Comparison of ENCODE assay signal across 1 cellular context in the genomic region with DNA sequence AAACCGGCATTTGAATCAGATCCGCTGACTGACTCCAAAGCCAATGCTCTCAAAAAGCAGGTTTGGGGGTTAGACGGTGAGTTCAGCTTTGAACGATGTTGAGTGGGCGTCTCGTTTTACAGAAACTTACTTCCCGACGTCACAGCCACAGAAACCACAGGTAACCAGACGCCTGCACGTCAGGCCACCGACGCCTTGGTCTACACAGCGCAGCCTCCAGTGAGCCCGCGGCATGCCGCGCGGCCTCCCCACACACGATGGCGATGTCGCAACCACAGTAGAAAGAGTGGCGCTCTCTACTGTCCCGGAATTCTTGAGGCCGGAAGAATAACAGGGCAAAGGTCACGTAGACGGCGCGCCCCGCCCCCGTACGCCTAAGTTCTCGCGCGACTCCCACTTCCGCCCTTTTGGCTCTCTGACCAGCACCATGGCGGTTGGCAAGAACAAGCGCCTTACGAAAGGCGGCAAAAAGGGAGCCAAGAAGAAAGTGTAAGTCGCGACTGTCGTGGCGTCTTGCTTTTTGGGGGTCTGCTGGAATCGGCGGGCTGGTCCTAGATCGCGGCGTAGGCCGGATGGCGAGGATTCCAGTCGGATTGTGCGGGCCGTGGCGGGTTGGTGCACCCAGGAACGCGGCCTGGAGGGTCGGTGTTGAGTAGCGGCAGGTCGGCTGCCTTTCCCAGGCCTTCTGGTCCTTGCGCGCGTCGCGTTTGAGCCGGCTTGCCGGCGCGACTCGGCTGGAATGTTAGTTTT.
A peak's percentile ranks its signal among the peaks of the same experiment; 100 is the strongest.
TF ChIP-seq lines count a peak whose summit lies in the region.

A gene (plus strand): TSS at position 403 of the 750 bp plus-strand sequence. CDS start 25 bp downstream, at position 428.

TF ChIP-seq in HEK293, 187 proteins besides CTCF, POLR2A, EP300 and RAD21 (continued from another document and continues in another):
- TF ChIP-seq ZBTB20 (tag by site-specific recombination; IDR thresholded peaks at IDR 0.05) = no peak
- no peak for TF ChIP-seq ZNF132 (tag by site-specific recombination; IDR thresholded peaks at IDR 0.05; ENCODE audit: borderline replicate concordance)
- TF ChIP-seq HOXD13 (CRISPR knock-in tag; IDR thresholded peaks at IDR 0.05; ENCODE audit: borderline replicate concordance) = no peak
- TF ChIP-seq GFI1B (tag by site-specific recombination; IDR thresholded peaks at IDR 0.05) = peak; percentile 16; the same call in 1 of the 2 replicates
- peak; percentile 96 for TF ChIP-seq ZNF501 (tag by site-specific recombination; IDR thresholded peaks at IDR 0.05)
- no peak for TF ChIP-seq ZNF416 (tag by site-specific recombination; IDR thresholded peaks at IDR 0.05)
- no peak for TF ChIP-seq ZNF184 (tag by site-specific recombination; IDR thresholded peaks at IDR 0.05)
- no peak for TF ChIP-seq GLI2 (tag by site-specific recombination; IDR thresholded peaks at IDR 0.05; ENCODE audit: borderline replicate concordance, low read depth)
- no peak for TF ChIP-seq SCRT1 (tag by site-specific recombination; IDR thresholded peaks at IDR 0.05; ENCODE audit: borderline replicate concordance)
- TF ChIP-seq KLF9 (tag by site-specific recombination; IDR thresholded peaks at IDR 0.05; ENCODE audit: low read depth) = peak; percentile 93
- TF ChIP-seq SP3 (tag by site-specific recombination; IDR thresholded peaks at IDR 0.05) = peak; percentile 93
- TF ChIP-seq ZNF426 (tag by site-specific recombination; IDR thresholded peaks at IDR 0.05) = no peak
- no peak for TF ChIP-seq ZIC2 (tag by site-specific recombination; IDR thresholded peaks at IDR 0.05)
- peak; percentile 80; the same call in 1 of the 2 replicates for TF ChIP-seq TRIM28 (IDR thresholded peaks at IDR 0.05; ENCODE audit: borderline replicate concordance, low read length)
- no peak for TF ChIP-seq ZNF146 (tag by site-specific recombination; IDR thresholded peaks at IDR 0.05)
- TF ChIP-seq ZNF350 (tag by site-specific recombination; IDR thresholded peaks at IDR 0.05) = no peak
- TF ChIP-seq ZNF629 (tag by site-specific recombination; IDR thresholded peaks at IDR 0.05) = peak; percentile 92
- TF ChIP-seq, protein P1, sequence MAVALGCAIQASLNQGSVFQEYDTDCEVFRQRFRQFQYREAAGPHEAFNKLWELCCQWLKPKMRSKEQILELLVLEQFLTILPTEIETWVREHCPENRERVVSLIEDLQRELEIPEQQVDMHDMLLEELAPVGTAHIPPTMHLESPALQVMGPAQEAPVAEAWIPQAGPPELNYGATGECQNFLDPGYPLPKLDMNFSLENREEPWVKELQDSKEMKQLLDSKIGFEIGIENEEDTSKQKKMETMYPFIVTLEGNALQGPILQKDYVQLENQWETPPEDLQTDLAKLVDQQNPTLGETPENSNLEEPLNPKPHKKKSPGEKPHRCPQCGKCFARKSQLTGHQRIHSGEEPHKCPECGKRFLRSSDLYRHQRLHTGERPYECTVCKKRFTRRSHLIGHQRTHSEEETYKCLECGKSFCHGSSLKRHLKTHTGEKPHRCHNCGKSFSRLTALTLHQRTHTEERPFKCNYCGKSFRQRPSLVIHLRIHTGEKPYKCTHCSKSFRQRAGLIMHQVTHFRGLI (tag by site-specific recombination; IDR thresholded peaks at IDR 0.05) = no peak
- no peak for TF ChIP-seq ZNF560 (tag by site-specific recombination; IDR thresholded peaks at IDR 0.05; ENCODE audit: borderline replicate concordance)
- TF ChIP-seq ZNF530 (tag by site-specific recombination; IDR thresholded peaks at IDR 0.05; ENCODE audit: low read depth) = no peak
- TF ChIP-seq ZNF747 (tag by site-specific recombination; IDR thresholded peaks at IDR 0.05) = no peak
- TF ChIP-seq ZNF10 (tag by site-specific recombination; IDR thresholded peaks at IDR 0.05) = no peak; the same call in 1 of the 2 replicates
- TF ChIP-seq, protein P2, sequence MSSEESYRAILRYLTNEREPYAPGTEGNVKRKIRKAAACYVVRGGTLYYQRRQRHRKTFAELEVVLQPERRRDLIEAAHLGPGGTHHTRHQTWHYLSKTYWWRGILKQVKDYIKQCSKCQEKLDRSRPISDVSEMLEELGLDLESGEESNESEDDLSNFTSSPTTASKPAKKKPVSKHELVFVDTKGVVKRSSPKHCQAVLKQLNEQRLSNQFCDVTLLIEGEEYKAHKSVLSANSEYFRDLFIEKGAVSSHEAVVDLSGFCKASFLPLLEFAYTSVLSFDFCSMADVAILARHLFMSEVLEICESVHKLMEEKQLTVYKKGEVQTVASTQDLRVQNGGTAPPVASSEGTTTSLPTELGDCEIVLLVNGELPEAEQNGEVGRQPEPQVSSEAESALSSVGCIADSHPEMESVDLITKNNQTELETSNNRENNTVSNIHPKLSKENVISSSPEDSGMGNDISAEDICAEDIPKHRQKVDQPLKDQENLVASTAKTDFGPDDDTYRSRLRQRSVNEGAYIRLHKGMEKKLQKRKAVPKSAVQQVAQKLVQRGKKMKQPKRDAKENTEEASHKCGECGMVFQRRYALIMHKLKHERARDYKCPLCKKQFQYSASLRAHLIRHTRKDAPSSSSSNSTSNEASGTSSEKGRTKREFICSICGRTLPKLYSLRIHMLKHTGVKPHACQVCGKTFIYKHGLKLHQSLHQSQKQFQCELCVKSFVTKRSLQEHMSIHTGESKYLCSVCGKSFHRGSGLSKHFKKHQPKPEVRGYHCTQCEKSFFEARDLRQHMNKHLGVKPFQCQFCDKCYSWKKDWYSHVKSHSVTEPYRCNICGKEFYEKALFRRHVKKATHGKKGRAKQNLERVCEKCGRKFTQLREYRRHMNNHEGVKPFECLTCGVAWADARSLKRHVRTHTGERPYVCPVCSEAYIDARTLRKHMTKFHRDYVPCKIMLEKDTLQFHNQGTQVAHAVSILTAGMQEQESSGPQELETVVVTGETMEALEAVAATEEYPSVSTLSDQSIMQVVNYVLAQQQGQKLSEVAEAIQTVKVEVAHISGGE (tag by site-specific recombination; conservative IDR thresholded peaks at IDR 0.05; ENCODE audit: low read depth) = peak; percentile 82
- TF ChIP-seq ZNF266 (tag by site-specific recombination; IDR thresholded peaks at IDR 0.05; ENCODE audit: low read depth) = no peak
- no peak for TF ChIP-seq ZSCAN23 (tag by site-specific recombination; IDR thresholded peaks at IDR 0.05)
- TF ChIP-seq, protein P3, sequence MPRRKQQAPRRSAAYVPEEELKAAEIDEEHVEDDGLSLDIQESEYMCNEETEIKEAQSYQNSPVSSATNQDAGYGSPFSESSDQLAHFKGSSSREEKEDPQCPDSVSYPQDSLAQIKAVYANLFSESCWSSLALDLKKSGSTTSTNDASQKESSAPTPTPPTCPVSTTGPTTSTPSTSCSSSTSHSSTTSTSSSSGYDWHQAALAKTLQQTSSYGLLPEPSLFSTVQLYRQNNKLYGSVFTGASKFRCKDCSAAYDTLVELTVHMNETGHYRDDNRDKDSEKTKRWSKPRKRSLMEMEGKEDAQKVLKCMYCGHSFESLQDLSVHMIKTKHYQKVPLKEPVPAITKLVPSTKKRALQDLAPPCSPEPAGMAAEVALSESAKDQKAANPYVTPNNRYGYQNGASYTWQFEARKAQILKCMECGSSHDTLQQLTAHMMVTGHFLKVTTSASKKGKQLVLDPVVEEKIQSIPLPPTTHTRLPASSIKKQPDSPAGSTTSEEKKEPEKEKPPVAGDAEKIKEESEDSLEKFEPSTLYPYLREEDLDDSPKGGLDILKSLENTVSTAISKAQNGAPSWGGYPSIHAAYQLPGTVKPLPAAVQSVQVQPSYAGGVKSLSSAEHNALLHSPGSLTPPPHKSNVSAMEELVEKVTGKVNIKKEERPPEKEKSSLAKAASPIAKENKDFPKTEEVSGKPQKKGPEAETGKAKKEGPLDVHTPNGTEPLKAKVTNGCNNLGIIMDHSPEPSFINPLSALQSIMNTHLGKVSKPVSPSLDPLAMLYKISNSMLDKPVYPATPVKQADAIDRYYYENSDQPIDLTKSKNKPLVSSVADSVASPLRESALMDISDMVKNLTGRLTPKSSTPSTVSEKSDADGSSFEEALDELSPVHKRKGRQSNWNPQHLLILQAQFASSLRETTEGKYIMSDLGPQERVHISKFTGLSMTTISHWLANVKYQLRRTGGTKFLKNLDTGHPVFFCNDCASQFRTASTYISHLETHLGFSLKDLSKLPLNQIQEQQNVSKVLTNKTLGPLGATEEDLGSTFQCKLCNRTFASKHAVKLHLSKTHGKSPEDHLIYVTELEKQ (tag by site-specific recombination; IDR thresholded peaks at IDR 0.05; ENCODE audit: borderline replicate concordance) = 0 out of 2 replicates have a peak, but pooled peaks have one; percentile 9
- TF ChIP-seq, protein P4, sequence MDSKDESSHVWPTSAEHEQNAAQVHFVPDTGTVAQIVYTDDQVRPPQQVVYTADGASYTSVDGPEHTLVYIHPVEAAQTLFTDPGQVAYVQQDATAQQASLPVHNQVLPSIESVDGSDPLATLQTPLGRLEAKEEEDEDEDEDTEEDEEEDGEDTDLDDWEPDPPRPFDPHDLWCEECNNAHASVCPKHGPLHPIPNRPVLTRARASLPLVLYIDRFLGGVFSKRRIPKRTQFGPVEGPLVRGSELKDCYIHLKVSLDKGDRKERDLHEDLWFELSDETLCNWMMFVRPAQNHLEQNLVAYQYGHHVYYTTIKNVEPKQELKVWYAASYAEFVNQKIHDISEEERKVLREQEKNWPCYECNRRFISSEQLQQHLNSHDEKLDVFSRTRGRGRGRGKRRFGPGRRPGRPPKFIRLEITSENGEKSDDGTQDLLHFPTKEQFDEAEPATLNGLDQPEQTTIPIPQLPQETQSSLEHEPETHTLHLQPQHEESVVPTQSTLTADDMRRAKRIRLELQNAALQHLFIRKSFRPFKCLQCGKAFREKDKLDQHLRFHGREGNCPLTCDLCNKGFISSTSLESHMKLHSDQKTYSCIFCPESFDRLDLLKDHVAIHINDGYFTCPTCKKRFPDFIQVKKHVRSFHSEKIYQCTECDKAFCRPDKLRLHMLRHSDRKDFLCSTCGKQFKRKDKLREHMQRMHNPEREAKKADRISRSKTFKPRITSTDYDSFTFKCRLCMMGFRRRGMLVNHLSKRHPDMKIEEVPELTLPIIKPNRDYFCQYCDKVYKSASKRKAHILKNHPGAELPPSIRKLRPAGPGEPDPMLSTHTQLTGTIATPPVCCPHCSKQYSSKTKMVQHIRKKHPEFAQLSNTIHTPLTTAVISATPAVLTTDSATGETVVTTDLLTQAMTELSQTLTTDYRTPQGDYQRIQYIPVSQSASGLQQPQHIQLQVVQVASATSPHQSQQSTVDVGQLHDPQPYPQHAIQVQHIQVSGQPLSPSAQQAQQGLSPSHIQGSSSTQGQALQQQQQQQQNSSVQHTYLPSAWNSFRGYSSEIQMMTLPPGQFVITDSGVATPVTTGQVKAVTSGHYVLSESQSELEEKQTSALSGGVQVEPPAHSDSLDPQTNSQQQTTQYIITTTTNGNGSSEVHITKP (tag by site-specific recombination; IDR thresholded peaks at IDR 0.05) = 0 out of 2 replicates have a peak, but pooled peaks have one; percentile 29
- peak; percentile 73; the same call in 1 of the 2 replicates for TF ChIP-seq ZNF843 (tag by site-specific recombination; IDR thresholded peaks at IDR 0.05)
- no peak for TF ChIP-seq OSR2 (tag by site-specific recombination; IDR thresholded peaks at IDR 0.05)
- no peak; the same call in 1 of the 2 replicates for TF ChIP-seq ZFP3 (tag by site-specific recombination; IDR thresholded peaks at IDR 0.05; ENCODE audit: low read depth)
- TF ChIP-seq, protein P5, sequence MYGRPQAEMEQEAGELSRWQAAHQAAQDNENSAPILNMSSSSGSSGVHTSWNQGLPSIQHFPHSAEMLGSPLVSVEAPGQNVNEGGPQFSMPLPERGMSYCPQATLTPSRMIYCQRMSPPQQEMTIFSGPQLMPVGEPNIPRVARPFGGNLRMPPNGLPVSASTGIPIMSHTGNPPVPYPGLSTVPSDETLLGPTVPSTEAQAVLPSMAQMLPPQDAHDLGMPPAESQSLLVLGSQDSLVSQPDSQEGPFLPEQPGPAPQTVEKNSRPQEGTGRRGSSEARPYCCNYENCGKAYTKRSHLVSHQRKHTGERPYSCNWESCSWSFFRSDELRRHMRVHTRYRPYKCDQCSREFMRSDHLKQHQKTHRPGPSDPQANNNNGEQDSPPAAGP (tag by site-specific recombination; IDR thresholded peaks at IDR 0.05) = peak; percentile 88
- TF ChIP-seq, protein P6, sequence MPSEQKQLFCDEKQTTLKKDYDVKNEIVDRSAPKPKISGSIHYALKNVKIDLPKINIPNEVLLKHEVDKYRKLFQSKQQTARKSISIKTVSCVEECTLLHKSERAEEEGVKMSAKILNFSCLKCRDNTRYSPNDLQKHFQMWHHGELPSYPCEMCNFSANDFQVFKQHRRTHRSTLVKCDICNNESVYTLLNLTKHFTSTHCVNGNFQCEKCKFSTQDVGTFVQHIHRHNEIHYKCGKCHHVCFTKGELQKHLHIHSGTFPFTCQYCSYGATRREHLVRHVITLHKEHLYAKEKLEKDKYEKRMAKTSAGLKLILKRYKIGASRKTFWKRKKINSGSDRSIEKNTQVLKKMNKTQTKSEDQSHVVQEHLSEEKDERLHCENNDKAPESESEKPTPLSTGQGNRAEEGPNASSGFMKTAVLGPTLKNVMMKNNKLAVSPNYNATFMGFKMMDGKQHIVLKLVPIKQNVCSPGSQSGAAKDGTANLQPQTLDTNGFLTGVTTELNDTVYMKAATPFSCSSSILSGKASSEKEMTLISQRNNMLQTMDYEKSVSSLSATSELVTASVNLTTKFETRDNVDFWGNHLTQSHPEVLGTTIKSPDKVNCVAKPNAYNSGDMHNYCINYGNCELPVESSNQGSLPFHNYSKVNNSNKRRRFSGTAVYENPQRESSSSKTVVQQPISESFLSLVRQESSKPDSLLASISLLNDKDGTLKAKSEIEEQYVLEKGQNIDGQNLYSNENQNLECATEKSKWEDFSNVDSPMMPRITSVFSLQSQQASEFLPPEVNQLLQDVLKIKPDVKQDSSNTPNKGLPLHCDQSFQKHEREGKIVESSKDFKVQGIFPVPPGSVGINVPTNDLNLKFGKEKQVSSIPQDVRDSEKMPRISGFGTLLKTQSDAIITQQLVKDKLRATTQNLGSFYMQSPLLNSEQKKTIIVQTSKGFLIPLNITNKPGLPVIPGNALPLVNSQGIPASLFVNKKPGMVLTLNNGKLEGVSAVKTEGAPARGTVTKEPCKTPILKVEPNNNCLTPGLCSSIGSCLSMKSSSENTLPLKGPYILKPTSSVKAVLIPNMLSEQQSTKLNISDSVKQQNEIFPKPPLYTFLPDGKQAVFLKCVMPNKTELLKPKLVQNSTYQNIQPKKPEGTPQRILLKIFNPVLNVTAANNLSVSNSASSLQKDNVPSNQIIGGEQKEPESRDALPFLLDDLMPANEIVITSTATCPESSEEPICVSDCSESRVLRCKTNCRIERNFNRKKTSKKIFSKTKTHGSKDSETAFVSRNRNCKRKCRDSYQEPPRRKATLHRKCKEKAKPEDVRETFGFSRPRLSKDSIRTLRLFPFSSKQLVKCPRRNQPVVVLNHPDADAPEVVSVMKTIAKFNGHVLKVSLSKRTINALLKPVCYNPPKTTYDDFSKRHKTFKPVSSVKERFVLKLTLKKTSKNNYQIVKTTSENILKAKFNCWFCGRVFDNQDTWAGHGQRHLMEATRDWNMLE (tag by site-specific recombination; conservative IDR thresholded peaks at IDR 0.05; ENCODE audit: low read depth) = peak; percentile 99
- no peak for TF ChIP-seq ZBTB7A (tag by site-specific recombination; IDR thresholded peaks at IDR 0.05; ENCODE audit: low read depth)
- peak; percentile 74 for TF ChIP-seq EGR2 (tag by site-specific recombination; IDR thresholded peaks at IDR 0.05; ENCODE audit: low read depth)
- TF ChIP-seq ZNF37A (tag by site-specific recombination; IDR thresholded peaks at IDR 0.05) = no peak
- TF ChIP-seq ZNF423 (tag by site-specific recombination; IDR thresholded peaks at IDR 0.05) = no peak
- peak; percentile 89 for TF ChIP-seq ZNF335 (tag by site-specific recombination; conservative IDR thresholded peaks at IDR 0.05)
